Comparison of ENCODE assay signal across 8 cellular contexts in the genomic region with DNA sequence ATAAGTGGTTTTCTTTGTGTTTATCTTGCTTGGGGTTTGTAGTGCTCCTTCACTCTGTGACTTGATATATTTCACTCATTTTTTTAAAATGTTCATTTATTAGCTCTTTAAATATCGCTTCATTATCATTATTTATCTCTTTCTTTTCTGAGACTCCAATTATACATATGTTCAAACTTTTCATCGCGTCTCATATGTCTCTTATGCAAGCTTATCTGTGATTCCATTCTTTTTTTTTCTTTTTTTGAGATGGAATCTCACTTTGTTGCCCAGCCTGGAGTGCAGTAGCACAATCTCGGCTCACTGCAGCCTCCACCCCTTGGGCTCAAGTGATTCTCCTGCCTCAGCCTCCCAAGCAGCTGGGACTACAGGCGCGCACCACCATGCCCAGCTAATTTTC.
"Had no signal": no experiment of that assay in that cellular context is flagged by ENCODE, and none has a peak within 500 bp of the region (broad histone marks: within the 10 kb centered on the region; RNA-seq: fewer than 3 reads in every experiment).

No MANE protein-coding gene starts in this region.

- H3K27ac ChIP-seq: GM23248 had no signal

- H3K4me2 ChIP-seq: GM23338 had no signal

- H3K36me3 ChIP-seq: HAP-1 had no signal

- H3K4me1 ChIP-seq: HAP-1 had no signal

- DNase-seq: GM23248, GOT3, H7, H9, HCEC 1CT, HFFc6 had no signal

- H3K9ac ChIP-seq: GM23248 had no signal

- H3K9me3 ChIP-seq: HAP-1 had no signal

- H3K4me3 ChIP-seq: GM23248, GM23338, HAP-1 had no signal
